Comparison of ENCODE assay signal across 31 cellular contexts in the genomic region with DNA sequence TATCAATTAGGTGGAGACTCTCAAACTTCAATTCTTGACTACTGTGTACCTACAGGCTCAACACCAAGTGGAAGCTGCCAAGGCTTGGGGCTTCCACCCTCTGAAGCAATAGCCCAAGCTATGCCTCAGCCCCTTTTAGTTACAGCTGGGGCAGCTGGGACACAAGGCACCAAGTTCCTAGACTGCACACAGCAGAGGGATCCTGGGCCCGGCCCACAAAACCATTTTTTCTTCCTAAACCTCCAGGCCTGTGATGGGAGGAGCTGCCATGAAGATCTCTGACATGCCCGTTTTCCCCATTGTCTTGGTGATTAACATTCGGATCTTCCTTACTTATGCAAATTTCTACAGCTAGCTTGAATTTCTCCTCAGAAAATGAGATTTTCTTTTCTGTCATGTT.
"Had no signal": no experiment of that assay in that cellular context is flagged by ENCODE, and none has a peak within 500 bp of the region (broad histone marks: within the 10 kb centered on the region; RNA-seq: fewer than 3 reads in every experiment).

No MANE protein-coding gene starts in this region.

- H3K27me3 ChIP-seq: adrenal gland, body of pancreas had no signal

- H3K27ac Mint-ChIP-seq: activated CD4-positive, alpha-beta memory T cell treated with anti-CD3 and anti-CD28 coated beads, Interleukin-2, amount 10 ng/mL, durations not matched to agents 7 days and 5 days; activated CD4-positive, alpha-beta T cell treated with anti-CD3 and anti-CD28 coated beads, Interleukin-2, amount 10 ng/mL, durations not matched to agents 7 days and 5 days; activated naive CD4-positive, alpha-beta T cell treated with anti-CD3 and anti-CD28 coated beads for 36 hours; activated naive CD4-positive, alpha-beta T cell treated with anti-CD3 and anti-CD28 coated beads, Interleukin-2, amount 50 U/mL, for 24 hours; activated naive CD8-positive, alpha-beta T cell treated with anti-CD3 and anti-CD28 coated beads for 36 hours; activated naive CD8-positive, alpha-beta T cell treated with anti-CD3 and anti-CD28 coated beads, Interleukin-2, amount 50 U/mL, for 24 hours; activated T-cell treated with anti-CD3 and anti-CD28 coated beads, Interleukin-2, amount 50 U/mL, for 24 hours; activated T-helper 2 cell treated with anti-CD3 and anti-CD28 coated beads, Interferon-gamma antibody, Interleukin-2, Interleukin-4, amounts not matched to agents 10 μg/mL and 5 μg/mL and 100 μg/mL, durations not matched to agents 14 hours and 24 hours and 36 hours; effector memory CD8-positive, alpha-beta T cell had no signal

- ATAC-seq: activated naive CD8-positive, alpha-beta T cell treated with anti-CD3 and anti-CD28 coated beads, Interleukin-2, amount 50 U/mL, for 24 hours; body of pancreas; effector memory CD8-positive, alpha-beta T cell; esophagus mucosa had no signal

- H3K36me3 ChIP-seq: adrenal gland had no signal

- H3K4me3 Mint-ChIP-seq: activated CD4-positive, alpha-beta memory T cell treated with anti-CD3 and anti-CD28 coated beads, Interleukin-2, amount 10 ng/mL, durations not matched to agents 7 days and 5 days; activated CD4-positive, alpha-beta T cell treated with anti-CD3 and anti-CD28 coated beads, Interleukin-2, amount 10 ng/mL, durations not matched to agents 7 days and 5 days; activated naive CD4-positive, alpha-beta T cell treated with anti-CD3 and anti-CD28 coated beads for 36 hours; activated naive CD4-positive, alpha-beta T cell treated with anti-CD3 and anti-CD28 coated beads, Interleukin-2, amount 50 U/mL, for 24 hours; activated naive CD8-positive, alpha-beta T cell treated with anti-CD3 and anti-CD28 coated beads for 36 hours; activated naive CD8-positive, alpha-beta T cell treated with anti-CD3 and anti-CD28 coated beads, Interleukin-2, amount 50 U/mL, for 24 hours; activated T-cell treated with anti-CD3 and anti-CD28 coated beads, Interleukin-2, amount 50 U/mL, for 24 hours; effector memory CD8-positive, alpha-beta T cell had no signal

- H3K27me3 Mint-ChIP-seq: activated CD4-positive, alpha-beta memory T cell treated with anti-CD3 and anti-CD28 coated beads, Interleukin-2, amount 10 ng/mL, durations not matched to agents 7 days and 5 days; activated CD4-positive, alpha-beta T cell treated with anti-CD3 and anti-CD28 coated beads, Interleukin-2, amount 10 ng/mL, durations not matched to agents 7 days and 5 days; activated naive CD4-positive, alpha-beta T cell treated with anti-CD3 and anti-CD28 coated beads, Interleukin-2, amount 50 U/mL, for 24 hours; activated naive CD8-positive, alpha-beta T cell treated with anti-CD3 and anti-CD28 coated beads for 36 hours; activated naive CD8-positive, alpha-beta T cell treated with anti-CD3 and anti-CD28 coated beads, Interleukin-2, amount 50 U/mL, for 24 hours; activated T-cell treated with anti-CD3 and anti-CD28 coated beads, Interleukin-2, amount 50 U/mL, for 24 hours; effector memory CD8-positive, alpha-beta T cell had no signal

- H3K27ac ChIP-seq: adrenal gland, body of pancreas had no signal

- H3K4me3 ChIP-seq: adrenal gland, body of pancreas had no signal

- FAIRE-seq: colon, endometrium, frontal cortex had no signal

- H3K9me3 ChIP-seq: adrenal gland, body of pancreas had no signal

- DNase-seq: activated CD4-positive, alpha-beta memory T cell treated with anti-CD3 and anti-CD28 coated beads, Interleukin-2, amount 10 ng/mL, durations not matched to agents 7 days and 5 days; activated CD4-positive, alpha-beta T cell treated with anti-CD3 and anti-CD28 coated beads for 1 hour; activated CD4-positive, alpha-beta T cell treated with anti-CD3 and anti-CD28 coated beads for 4 hours; activated CD4-positive, alpha-beta T cell treated with anti-CD3 and anti-CD28 coated beads, Interleukin-2, amount 10 ng/mL, durations not matched to agents 7 days and 5 days; activated CD4-positive, alpha-beta T cell treated with anti-CD3 and anti-CD28 coated beads, Interleukin-2, amount 50 U/mL, for 4 hours; activated CD4-positive, CD25-positive, alpha-beta regulatory T cell; activated CD8-positive, alpha-beta memory T cell treated with anti-CD3 and anti-CD28 coated beads, Interleukin-2, amount 50 U/mL, for 48 hours; activated effector memory CD4-positive, alpha-beta T cell treated with anti-CD3 and anti-CD28 coated beads, Interleukin-2, amount 50 U/mL, for 16 hours; activated naive CD4-positive, alpha-beta T cell treated with anti-CD3 and anti-CD28 coated beads for 36 hours; activated naive CD8-positive, alpha-beta T cell treated with anti-CD3 and anti-CD28 coated beads for 36 hours; activated naive CD8-positive, alpha-beta T cell treated with anti-CD3 and anti-CD28 coated beads, Interleukin-2, amount 50 U/mL, for 24 hours; activated T-cell treated with anti-CD3 and anti-CD28 coated beads for 4 hours; activated T-cell treated with anti-CD3 and anti-CD28 coated beads, Interleukin-2, amount 50 U/mL, for 24 hours; adrenal gland; amygdala; aorta; body of pancreas; caudate nucleus; cortex of kidney; dermis blood vessel endothelial cell; effector CD4-positive, alpha-beta T cell; effector memory CD8-positive, alpha-beta T cell; foreskin fibroblast; head of caudate nucleus; T-helper 2 cell had no signal
